In the genomic region with DNA sequence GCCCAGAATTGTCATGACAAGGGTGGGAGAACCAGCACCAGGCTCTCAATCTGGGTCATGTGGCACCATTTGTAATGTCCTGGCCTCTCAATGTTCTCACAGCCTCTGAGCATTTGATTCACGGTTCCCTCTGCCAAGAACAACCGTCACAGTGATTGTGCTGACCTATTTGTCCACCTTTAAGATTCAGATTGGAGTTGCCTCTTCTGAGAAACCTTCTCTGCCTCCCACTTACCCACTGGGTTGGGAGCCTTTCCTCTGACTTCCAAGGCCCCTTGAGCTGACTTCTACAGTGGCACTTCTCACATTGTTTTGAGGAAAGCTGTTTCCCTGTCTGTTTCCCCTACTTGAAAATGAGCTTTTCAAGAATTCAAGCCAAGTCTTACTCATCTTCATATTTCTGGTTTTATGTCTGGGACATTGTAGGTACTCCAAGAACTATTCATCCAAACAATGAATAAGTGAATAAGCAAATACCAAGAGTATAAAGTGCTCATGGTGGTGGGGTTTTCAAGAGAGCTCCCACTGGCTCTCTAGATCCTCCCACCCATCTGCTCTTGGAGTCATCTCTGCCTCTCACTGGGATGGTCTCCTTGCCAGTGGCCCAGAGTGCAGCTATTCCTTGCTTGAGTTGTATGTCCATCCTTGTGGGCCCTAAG, we compare ENCODE assay signal across 18 cellular contexts.
DNase-seq lines count a peak whose midpoint lies in the region; ATAC-seq and TF ChIP-seq lines count a peak whose summit lies in the region.
"Had no signal": no experiment of that assay in that cellular context is flagged by ENCODE, and none has a peak within 500 bp of the region (broad histone marks: within the 10 kb centered on the region; RNA-seq: fewer than 3 reads in every experiment).

No MANE protein-coding gene starts in this region.

- H4K20me1 ChIP-seq in fibroblast of lung (ENCODE audit: control insufficient read depth, extremely low read depth, insufficient read depth, low read length) (no peaks in the 10 kb centered on the region), osteoblast (ENCODE audit: insufficient read depth, low read length) (no peaks in the 10 kb centered on the region)

- H3K79me2 ChIP-seq in fibroblast of lung (ENCODE audit: control insufficient read depth, insufficient read depth, low read length): no peaks in the 10 kb centered on the region
- H3K79me2 ChIP-seq in osteoblast (ENCODE audit: insufficient read depth, low read length): no peaks in the 10 kb centered on the region

- H3K27me3 ChIP-seq in MG63 (no peaks in the 10 kb centered on the region), fibroblast of lung (ENCODE audit: control insufficient read depth, insufficient read depth, low read length) (no peaks in the 10 kb centered on the region), osteoblast (ENCODE audit: insufficient read depth, low read length) (no peaks in the 10 kb centered on the region), testis (no peaks in the 10 kb centered on the region), adrenal gland (no peaks in the 10 kb centered on the region)

- H3K9me3 ChIP-seq in MG63: no peaks in the 10 kb centered on the region
- H3K9me3 ChIP-seq in fibroblast of lung (ENCODE audit: control insufficient read depth, insufficient read depth, low read depth, low read length): no peaks in the 10 kb centered on the region
- no peaks in the 10 kb centered on the region for H3K9me3 ChIP-seq in osteoblast (ENCODE audit: low read depth, low read length)
- H3K9me3 ChIP-seq in testis: no peaks in the 10 kb centered on the region
- H3K9me3 ChIP-seq in adrenal gland (replicated peaks in 1 of 3): no peaks in the 10 kb centered on the region
- H3K9me3 ChIP-seq: lower lobe of right lung, neutrophil, thoracic aorta had no signal

- no peak overlapping the region for H3K9ac ChIP-seq in fibroblast of lung (ENCODE audit: insufficient read depth, low read length)

- TF ChIP-seq CTCF in fibroblast of lung (conservative IDR thresholded peaks at IDR 0.05 in 1 of 2, IDR thresholded peaks at IDR 0.05 in 1 of 2; ENCODE audit: low read depth in 1 of 2, low read length in 2 of 2): no peak
- TF ChIP-seq CTCF in osteoblast (IDR thresholded peaks at IDR 0.05; ENCODE audit: extremely low read depth, low read depth, low read length): no peak
- no peak for TF ChIP-seq CTCF in testis (IDR thresholded peaks at IDR 0.05)
- no peak for TF ChIP-seq CTCF in adrenal gland (IDR thresholded peaks at IDR 0.05)

- H3K36me3 ChIP-seq in MG63 (no peaks in the 10 kb centered on the region), fibroblast of lung (ENCODE audit: control insufficient read depth, insufficient read depth, low read length) (no peaks in the 10 kb centered on the region), osteoblast (ENCODE audit: insufficient read depth, low read length) (no peaks in the 10 kb centered on the region), testis (ENCODE audit: low read depth, missing control alignments) (no peaks in the 10 kb centered on the region), adrenal gland (replicated peaks in 1 of 2) (no peaks in the 10 kb centered on the region)
- H3K36me3 ChIP-seq: lower lobe of right lung, neutrophil, thoracic aorta had no signal

- no peak for ATAC-seq in HG02610 (IDR thresholded peaks at IDR 0.05; ENCODE audit: unreplicated experiment)
- ATAC-seq: lower lobe of right lung had no signal

- no peak overlapping the region for H3K4me3 ChIP-seq in MG63
- no peak overlapping the region for H3K4me3 ChIP-seq in fibroblast of lung (replicated peaks in 1 of 4; ENCODE audit: control extremely low read depth in 1 of 4, insufficient read depth in 1 of 4, low read depth in 3 of 4, low read length in 4 of 4)
- no peak overlapping the region for H3K4me3 ChIP-seq in osteoblast (ENCODE audit: insufficient read depth, low read length)
- no peak overlapping the region for H3K4me3 ChIP-seq in testis
- no peak overlapping the region for H3K4me3 ChIP-seq in adrenal gland
- H3K4me3 ChIP-seq: GM12878, lower lobe of right lung, thoracic aorta had no signal

- H3K4me1 ChIP-seq in fibroblast of lung (ENCODE audit: control insufficient read depth, extremely low read depth, insufficient read depth, low read length) (peaks cover 27% of the 10 kb centered on the region), osteoblast (ENCODE audit: insufficient read depth, low read length) (peaks cover 59% of the 10 kb centered on the region), testis (no peaks in the 10 kb centered on the region), adrenal gland (replicated peaks in 1 of 2) (no peaks in the 10 kb centered on the region)

- no peak overlapping the region for H2AFZ ChIP-seq in fibroblast of lung (ENCODE audit: low read length)
- H2AFZ ChIP-seq in osteoblast (ENCODE audit: low read length): peak overlapping the region; percentile 31

- no peak overlapping the region for H3K27ac ChIP-seq in fibroblast of lung (ENCODE audit: insufficient read depth, low read length)
- peak overlapping the region; percentile 89 for H3K27ac ChIP-seq in osteoblast (ENCODE audit: low read depth, low read length)
- H3K27ac ChIP-seq in testis: no peak overlapping the region
- H3K27ac ChIP-seq in adrenal gland: peak overlapping the region in 1 of 5 donors; percentile 55
- H3K27ac ChIP-seq: lower lobe of right lung, neutrophil, thoracic aorta had no signal

- intact Hi-C loops in testis (cut with DNase I; ENCODE audit: low total_unique reads) (no loop called here), adrenal gland (cut with DNase I) (no loop called here)

- WGBS in testis, 2 donors: 68 to 69% methylated on average over 2 of the region's 2 CpGs
- WGBS in adrenal gland, 4 donors: 61 to 81% (median 72%) methylated on average over 2 of the region's 2 CpGs

- H3K4me2 ChIP-seq in fibroblast of lung (ENCODE audit: extremely low read depth, insufficient read depth, low read length) (peak overlapping the region; percentile 37), osteoblast (ENCODE audit: insufficient read depth, low read length) (peak overlapping the region; percentile 36)

- TF ChIP-seq POLR2A in testis (IDR thresholded peaks at IDR 0.05) (no peak), adrenal gland (IDR thresholded peaks at IDR 0.05) (no peak)

- DNase-seq in AG08395 (ENCODE audit: low spot score) (peak; percentile 58), MG63 (peak; percentile 59), fibroblast of lung (ENCODE audit: low read depth in 2 of 2) (peak; percentile 44 to 82), osteoblast (ENCODE audit: insufficient read length, low spot score, missing footprints) (no peak), testis (no peak), adrenal gland (no peak), mesenteric fat pad (ENCODE audit: low spot score) (no peak)
- DNase-seq: activated CD4-positive, alpha-beta T cell treated with anti-CD3 and anti-CD28 coated beads, Interleukin-2, amount 50 U/mL, for 1 hour; aorta; DMS153; lower lobe of right lung; NCI-H146; stimulated activated CD4-positive, alpha-beta T cell treated with anti-CD3 and anti-CD28 coated beads, Interleukin-12 subunit alpha, Interleukin-12 subunit beta, amount 100 ng/mL, for 4 hours; T1000 had no signal

Comparison
In these comparisons a context has a peak if more than half of its experiments do, and no peak if none do; other contexts are left out.
1. DNase-seq: peak in AG08395 (single experiment), MG63 (single experiment) and fibroblast of lung (2 of 2); none in osteoblast (single experiment), testis (single experiment), adrenal gland (0 of 7) and mesenteric fat pad (single experiment).